Comparison of ENCODE assay signal across 2 cellular contexts in the genomic region with DNA sequence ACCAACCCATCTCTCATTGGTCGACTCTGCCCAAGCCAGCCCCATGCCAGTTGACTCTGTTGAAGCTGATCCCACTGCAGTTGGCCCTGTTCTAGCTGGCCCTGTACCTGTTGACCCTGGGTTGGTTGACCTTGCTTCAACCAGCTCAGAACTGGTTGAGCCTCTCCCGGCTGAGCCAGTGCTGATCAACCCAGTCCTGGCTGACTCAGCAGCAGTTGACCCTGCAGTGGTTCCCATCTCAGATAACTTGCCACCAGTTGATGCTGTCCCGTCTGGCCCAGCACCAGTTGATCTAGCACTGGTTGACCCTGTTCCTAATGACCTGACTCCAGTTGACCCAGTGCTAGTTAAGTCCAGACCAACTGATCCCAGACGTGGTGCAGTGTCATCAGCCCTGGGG.
A peak's percentile ranks its signal among the peaks of the same experiment; 100 is the strongest.
TF ChIP-seq lines count a peak whose summit lies in the region.

No MANE protein-coding gene starts in this region.

TF ChIP-seq in HEK293, 187 proteins besides CTCF, POLR2A, EP300 and RAD21:
- TF ChIP-seq SCRT1 (tag by site-specific recombination; IDR thresholded peaks at IDR 0.05; ENCODE audit: borderline replicate concordance): peak; percentile 66; the same call in 1 of the 2 replicates
- TF ChIP-seq SALL2 (tag by site-specific recombination; IDR thresholded peaks at IDR 0.05; ENCODE audit: borderline replicate concordance): no peak
- peak; percentile 81 for TF ChIP-seq SCRT2 (tag by site-specific recombination; IDR thresholded peaks at IDR 0.05)
- no peak for TF ChIP-seq ZNF571 (tag by site-specific recombination; IDR thresholded peaks at IDR 0.05)
- TF ChIP-seq, protein P1, sequence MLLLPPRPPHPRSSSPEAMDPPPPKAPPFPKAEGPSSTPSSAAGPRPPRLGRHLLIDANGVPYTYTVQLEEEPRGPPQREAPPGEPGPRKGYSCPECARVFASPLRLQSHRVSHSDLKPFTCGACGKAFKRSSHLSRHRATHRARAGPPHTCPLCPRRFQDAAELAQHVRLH (tag by site-specific recombination; IDR thresholded peaks at IDR 0.05): no peak
- TF ChIP-seq, protein P2, sequence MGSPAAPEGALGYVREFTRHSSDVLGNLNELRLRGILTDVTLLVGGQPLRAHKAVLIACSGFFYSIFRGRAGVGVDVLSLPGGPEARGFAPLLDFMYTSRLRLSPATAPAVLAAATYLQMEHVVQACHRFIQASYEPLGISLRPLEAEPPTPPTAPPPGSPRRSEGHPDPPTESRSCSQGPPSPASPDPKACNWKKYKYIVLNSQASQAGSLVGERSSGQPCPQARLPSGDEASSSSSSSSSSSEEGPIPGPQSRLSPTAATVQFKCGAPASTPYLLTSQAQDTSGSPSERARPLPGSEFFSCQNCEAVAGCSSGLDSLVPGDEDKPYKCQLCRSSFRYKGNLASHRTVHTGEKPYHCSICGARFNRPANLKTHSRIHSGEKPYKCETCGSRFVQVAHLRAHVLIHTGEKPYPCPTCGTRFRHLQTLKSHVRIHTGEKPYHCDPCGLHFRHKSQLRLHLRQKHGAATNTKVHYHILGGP (tag by site-specific recombination; IDR thresholded peaks at IDR 0.05): no peak

TF ChIP-seq in endothelial cell of umbilical vein, 7 proteins besides CTCF, POLR2A, EP300 and RAD21:
- TF ChIP-seq EZH2 (IDR thresholded peaks at IDR 0.05; ENCODE audit: borderline replicate concordance, low read depth, low read length, severe bottlenecking): no peak
- no peak for TF ChIP-seq POLR2AphosphoS5 (IDR thresholded peaks at IDR 0.05; ENCODE audit: insufficient read depth, low read depth, low read length)
- TF ChIP-seq MAX (IDR thresholded peaks at IDR 0.05; ENCODE audit: insufficient read depth, insufficient read length): no peak
- no peak for TF ChIP-seq MYC (IDR thresholded peaks at IDR 0.05; ENCODE audit: low read depth, low read length)
- no peak for TF ChIP-seq GATA2 (IDR thresholded peaks at IDR 0.05; ENCODE audit: insufficient read depth, insufficient read length, low read depth, low read length)
- no peak for TF ChIP-seq JUN (IDR thresholded peaks at IDR 0.05; ENCODE audit: borderline replicate concordance, insufficient read depth, insufficient read length, low read depth)
- no peak for TF ChIP-seq FOS (IDR thresholded peaks at IDR 0.05; ENCODE audit: borderline replicate concordance, insufficient read depth, low read length)
